Comparison of ENCODE assay signal across 23 cellular contexts in the genomic region with DNA sequence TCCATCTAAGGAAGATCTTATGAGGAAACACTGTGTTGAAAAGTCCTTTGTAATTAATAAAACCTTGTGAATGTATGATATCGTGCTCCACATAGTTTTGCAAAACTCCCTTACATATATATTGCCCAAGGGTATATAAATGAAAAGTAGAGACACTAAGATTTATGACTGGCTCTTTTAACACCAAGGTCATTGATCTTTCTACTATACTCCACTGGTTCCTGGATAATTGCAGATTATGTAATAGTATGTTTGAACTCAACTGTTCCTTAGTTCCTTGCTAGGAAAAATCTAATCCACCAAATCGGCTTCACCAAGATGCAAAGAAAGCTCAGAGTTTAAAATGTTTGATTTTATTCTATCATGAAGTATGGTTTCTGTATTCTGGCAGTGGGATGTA.
"Had no signal": no experiment of that assay in that cellular context is flagged by ENCODE, and none has a peak within 500 bp of the region (broad histone marks: within the 10 kb centered on the region; RNA-seq: fewer than 3 reads in every experiment).

No MANE protein-coding gene starts in this region.

- H3K36me3 Mint-ChIP-seq: stimulated activated effector memory CD8-positive, alpha-beta T cell treated with anti-CD3 and anti-CD28 coated beads, Interleukin-12 subunit alpha, Interleukin-12 subunit beta, amount 100 ng/mL, for 72 hours; stimulated activated memory B cell treated with anti-CD40 and anti-IgM and Interleukin-4, amounts not matched to agents 10 μg/mL and 1 μg/mL and 100 μg/mL, for 72 hours; stimulated activated naive B cell treated with anti-CD40 and anti-IgM and Interleukin-4, amounts not matched to agents 10 μg/mL and 1 μg/mL and 100 μg/mL, for 72 hours; type B pancreatic cell had no signal

- ATAC-seq: stimulated activated effector memory CD8-positive, alpha-beta T cell treated with anti-CD3 and anti-CD28 coated beads, Interleukin-12 subunit alpha, Interleukin-12 subunit beta, amount 100 ng/mL, for 72 hours; stimulated activated memory B cell treated with anti-CD40 and anti-IgM and Interleukin-4, amounts not matched to agents 10 μg/mL and 1 μg/mL and 100 μg/mL, for 72 hours; stimulated activated naive B cell treated with anti-CD40 and anti-IgM and Interleukin-4, amounts not matched to agents 10 μg/mL and 1 μg/mL and 100 μg/mL, for 72 hours; stimulated activated naive CD8-positive, alpha-beta T cell treated with anti-CD3 and anti-CD28 coated beads, Interleukin-15, amount 100 ng/mL, for 72 hours; stimulated activated naive CD8-positive, alpha-beta T cell treated with anti-CD3 and anti-CD28 coated beads, Interleukin-15, Interleukin-2, amounts not matched to agents 100 U/mL and 50 U/mL, for 24 hours; upper lobe of right lung had no signal

- H3K4me3 ChIP-seq: stomach, suprapubic skin, testis, thoracic aorta, thyroid gland, tibial artery, tibial nerve, transverse colon, upper lobe of left lung, upper lobe of right lung, uterus, vagina had no signal

- H3K27ac ChIP-seq: stomach, suprapubic skin, testis, thoracic aorta, thyroid gland, tibial artery, tibial nerve, transverse colon, upper lobe of left lung, upper lobe of right lung, uterus, vagina had no signal

- DNase-seq: stimulated activated CD4-positive, alpha-beta T cell treated with anti-CD3 and anti-CD28 coated beads, Interleukin-4, amount 100 ng/mL, for 1 hour; stimulated activated CD4-positive, alpha-beta T cell treated with anti-CD3 and anti-CD28 coated beads, Interleukin-4, amount 100 ng/mL, for 24 hours; stimulated activated CD4-positive, alpha-beta T cell treated with anti-CD3 and anti-CD28 coated beads, Interleukin-4, amount 100 ng/mL, for 4 hours; stimulated activated CD8-positive, alpha-beta memory T cell treated with anti-CD3 and anti-CD28 coated beads, Interleukin-4, amount 100 ng/mL, for 48 hours; stimulated activated naive B cell treated with anti-CD40 and anti-IgM and Interleukin-4, amounts not matched to agents 10 μg/mL and 1 μg/mL and 100 μg/mL, for 72 hours; stimulated activated naive CD8-positive, alpha-beta T cell treated with anti-CD3 and anti-CD28 coated beads, Interleukin-15, amount 100 ng/mL, for 72 hours; stimulated activated naive CD8-positive, alpha-beta T cell treated with anti-CD3 and anti-CD28 coated beads, Interleukin-15, Interleukin-2, amounts not matched to agents 100 U/mL and 50 U/mL, for 24 hours; stomach; testis; tibial artery; transverse colon; upper lobe of left lung; upper lobe of right lung; uterus had no signal

- H3K27ac Mint-ChIP-seq: stimulated activated effector memory CD8-positive, alpha-beta T cell treated with anti-CD3 and anti-CD28 coated beads, Interleukin-12 subunit alpha, Interleukin-12 subunit beta, amount 100 ng/mL, for 72 hours; stimulated activated memory B cell treated with anti-CD40 and anti-IgM and Interleukin-4, amounts not matched to agents 10 μg/mL and 1 μg/mL and 100 μg/mL, for 72 hours; stimulated activated naive B cell treated with anti-CD40 and anti-IgM and Interleukin-4, amounts not matched to agents 10 μg/mL and 1 μg/mL and 100 μg/mL, for 72 hours; stimulated activated naive CD8-positive, alpha-beta T cell treated with anti-CD3 and anti-CD28 coated beads, Interleukin-15, amount 100 ng/mL, for 72 hours; stimulated activated naive CD8-positive, alpha-beta T cell treated with anti-CD3 and anti-CD28 coated beads, Interleukin-15, Interleukin-2, amounts not matched to agents 100 ng/mL and 50 ng/mL, for 24 hours; type B pancreatic cell had no signal

- H3K9me3 ChIP-seq: stomach, suprapubic skin, testis, thoracic aorta, thyroid gland, tibial artery, tibial nerve, transverse colon, upper lobe of left lung, upper lobe of right lung, uterus, vagina had no signal

- H3K27me3 ChIP-seq: testis, vagina had no signal

- H3K4me3 Mint-ChIP-seq: stimulated activated effector memory CD8-positive, alpha-beta T cell treated with anti-CD3 and anti-CD28 coated beads, Interleukin-12 subunit alpha, Interleukin-12 subunit beta, amount 100 ng/mL, for 72 hours; stimulated activated memory B cell treated with anti-CD40 and anti-IgM and Interleukin-4, amounts not matched to agents 10 μg/mL and 1 μg/mL and 100 μg/mL, for 72 hours; stimulated activated naive B cell treated with anti-CD40 and anti-IgM and Interleukin-4, amounts not matched to agents 10 μg/mL and 1 μg/mL and 100 μg/mL, for 72 hours; stimulated activated naive CD8-positive, alpha-beta T cell treated with anti-CD3 and anti-CD28 coated beads, Interleukin-15, amount 100 ng/mL, for 72 hours; stimulated activated naive CD8-positive, alpha-beta T cell treated with anti-CD3 and anti-CD28 coated beads, Interleukin-15, Interleukin-2, amounts not matched to agents 100 ng/mL and 50 ng/mL, for 24 hours; type B pancreatic cell had no signal

- H3K4me1 Mint-ChIP-seq: stimulated activated effector memory CD8-positive, alpha-beta T cell treated with anti-CD3 and anti-CD28 coated beads, Interleukin-12 subunit alpha, Interleukin-12 subunit beta, amount 100 ng/mL, for 72 hours; stimulated activated memory B cell treated with anti-CD40 and anti-IgM and Interleukin-4, amounts not matched to agents 10 μg/mL and 1 μg/mL and 100 μg/mL, for 72 hours had no signal

- H3K36me3 ChIP-seq: stomach, suprapubic skin, thoracic aorta, thyroid gland, tibial artery, tibial nerve, transverse colon, upper lobe of left lung, upper lobe of right lung, uterus, vagina had no signal

- H3K4me1 ChIP-seq: testis had no signal

- H3K9me3 Mint-ChIP-seq: stimulated activated effector memory CD8-positive, alpha-beta T cell treated with anti-CD3 and anti-CD28 coated beads, Interleukin-12 subunit alpha, Interleukin-12 subunit beta, amount 100 ng/mL, for 72 hours; stimulated activated memory B cell treated with anti-CD40 and anti-IgM and Interleukin-4, amounts not matched to agents 10 μg/mL and 1 μg/mL and 100 μg/mL, for 72 hours; stimulated activated naive B cell treated with anti-CD40 and anti-IgM and Interleukin-4, amounts not matched to agents 10 μg/mL and 1 μg/mL and 100 μg/mL, for 72 hours; stimulated activated naive CD8-positive, alpha-beta T cell treated with anti-CD3 and anti-CD28 coated beads, Interleukin-15, amount 100 ng/mL, for 72 hours; stimulated activated naive CD8-positive, alpha-beta T cell treated with anti-CD3 and anti-CD28 coated beads, Interleukin-15, Interleukin-2, amounts not matched to agents 100 ng/mL and 50 ng/mL, for 24 hours; type B pancreatic cell had no signal
